ENCODE assay signal across 8 cellular contexts in genomic region chr3:99875925-99876781, GRCh38. TPM values are rescaled to one million over a fixed set of nuclear protein-coding genes. Genes with fewer than 3 reads are reported as not detected.
DNase-seq lines count a peak whose midpoint lies in the region; ATAC-seq and TF ChIP-seq lines count a peak whose summit lies in the region.

No MANE protein-coding gene starts in this region.

- in situ Hi-C loops in GM13976 (cut with MboI; ENCODE audit: low sequenced_read_pairs, unreplicated experiment) = no loop called here

- H3K9me3 Mint-ChIP-seq in activated CD4-positive, alpha-beta T cell treated with anti-CD3 and anti-CD28 coated beads, Interleukin-2, amount 10 ng/mL, durations not matched to agents 7 days and 5 days = no peaks in the 10 kb centered on the region

- no peaks in the 10 kb centered on the region for H3K9me3 ChIP-seq in left lung

- peaks cover 2 to 49% of the 10 kb centered on the region in 2 donors for H3K4me1 ChIP-seq in left lung

- no peaks in the 10 kb centered on the region for H3K27me3 ChIP-seq in left lung

- POLR2A ChIA-PET in activated CD4-positive, alpha-beta T cell treated with anti-CD3 and anti-CD28 coated beads, Interleukin-2, amount 10 ng/mL, durations not matched to agents 7 days and 5 days (lab: Charles Lee) = no interaction called here

- peaks cover 4% of the 10 kb centered on the region for H3K36me3 Mint-ChIP-seq in activated CD4-positive, alpha-beta T cell treated with anti-CD3 and anti-CD28 coated beads, Interleukin-2, amount 10 ng/mL, durations not matched to agents 7 days and 5 days (ENCODE audit: low read depth)

- CTCF ChIA-PET in activated CD4-positive, alpha-beta T cell treated with anti-CD3 and anti-CD28 coated beads, Interleukin-2, amount 10 ng/mL, durations not matched to agents 7 days and 5 days (lab: Charles Lee) = interaction anchor here (0.6 kb wide), 1 partner anchor 21 kb away, joined by 3 read pairs; no protein-coding TSS in a partner anchor

- ATAC-seq in HG02642 (IDR thresholded peaks at IDR 0.05; ENCODE audit: poor library complexity, unreplicated experiment) = peak; percentile 92
- ATAC-seq in left lung = peak; percentile 96

- peaks cover 36% of the 10 kb centered on the region for H3K27me3 Mint-ChIP-seq in activated CD4-positive, alpha-beta T cell treated with anti-CD3 and anti-CD28 coated beads, Interleukin-2, amount 10 ng/mL, durations not matched to agents 7 days and 5 days

- intact Hi-C loops in left lung (cut with DNase I) = no loop called here

- DNase-seq in GM13976 (ENCODE audit: low spot score) (peak; percentile 85), NCI-H2029 (lab: John Stamatoyannopoulos, UW) (peak; percentile 47), dedifferentiated amniotic fluid mesenchymal stem cell (ENCODE audit: extremely low spot score) (peak; percentile 77), left lung (peak; percentile 85 to 96), SHP77 treated with DMSO at 0.1 percent for 48 hours (lab: John Stamatoyannopoulos, UW) (no peak)
- DNase-seq in activated CD4-positive, alpha-beta T cell treated with anti-CD3 and anti-CD28 coated beads, Interleukin-2, amount 10 ng/mL, durations not matched to agents 7 days and 5 days = peak; percentile 64
- DNase-seq in stimulated activated CD4-positive, alpha-beta T cell treated with anti-CD3 and anti-CD28 coated beads, Interleukin-2, amount 100 ng/mL, for 24 hours = peak; percentile 61 to 69

- peak overlapping the region; percentile 60 for H3K4me3 Mint-ChIP-seq in activated CD4-positive, alpha-beta T cell treated with anti-CD3 and anti-CD28 coated beads, Interleukin-2, amount 10 ng/mL, durations not matched to agents 7 days and 5 days

- H3K27ac ChIP-seq in left lung = peak overlapping the region; percentile 87 to 88

- peaks cover 25% of the 10 kb centered on the region for H3K4me1 Mint-ChIP-seq in activated CD4-positive, alpha-beta T cell treated with anti-CD3 and anti-CD28 coated beads, Interleukin-2, amount 10 ng/mL, durations not matched to agents 7 days and 5 days

- H3K27ac Mint-ChIP-seq in activated CD4-positive, alpha-beta T cell treated with anti-CD3 and anti-CD28 coated beads, Interleukin-2, amount 10 ng/mL, durations not matched to agents 7 days and 5 days = no peak overlapping the region

- H3K36me3 ChIP-seq in left lung = no peaks in the 10 kb centered on the region

- H3K4me3 ChIP-seq in left lung = peak overlapping the region; percentile 53 to 59

- TF ChIP-seq CTCF in GM13976 (IDR thresholded peaks at IDR 0.05; ENCODE audit: borderline replicate concordance, control extremely low read depth, extremely low read depth, insufficient read depth, missing control alignments) (no peak), left lung (IDR thresholded peaks at IDR 0.05) (peak in 1 of 2 donors; percentile 13)

RNA-seq across cellular contexts. Expression of gene CMSS1, which starts 58.5 kb away (rescaled TPM):
- total RNA-seq in activated CD4-positive, alpha-beta T cell treated with anti-CD3 and anti-CD28 coated beads, Interleukin-2, amount 10 ng/mL, durations not matched to agents 7 days and 5 days = 10 to 100 TPM; 34.8 to 37.2 TPM
- 10 to 100 TPM; 13.4 to 32.7 TPM for total RNA-seq in left lung
